ENCODE assay signal across 8 cellular contexts in the genomic region with DNA sequence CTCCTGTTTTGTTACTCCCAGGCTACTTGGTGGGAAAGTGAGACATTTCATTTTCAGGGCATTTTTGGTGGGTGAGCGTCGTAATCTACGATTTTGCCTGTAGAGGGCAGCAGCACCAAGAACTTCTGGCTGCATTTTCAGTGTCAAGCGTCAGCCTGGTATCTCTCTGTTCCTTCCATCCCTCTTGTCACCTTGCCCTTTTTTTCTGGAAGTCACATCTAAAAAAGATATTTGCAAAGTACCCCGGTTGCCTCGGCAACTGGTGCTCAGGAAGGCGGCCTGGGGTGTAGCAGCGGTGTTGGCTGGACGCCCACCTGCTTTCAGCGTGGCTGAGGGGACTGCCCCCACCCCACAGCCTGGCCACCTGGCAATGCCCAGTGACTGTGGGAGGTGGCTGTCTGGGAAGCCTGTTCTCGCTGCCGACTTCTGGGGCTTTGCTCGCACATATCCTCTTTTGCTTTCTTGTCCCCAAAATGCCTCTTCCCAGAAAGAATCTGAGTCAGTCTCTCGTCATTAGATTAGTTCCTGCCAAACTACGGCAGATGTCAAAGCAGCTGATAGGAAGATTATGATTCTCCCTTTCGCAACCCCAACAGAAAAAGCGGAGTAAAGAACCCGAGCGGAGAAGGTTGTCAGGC.
DNase-seq lines count a peak whose midpoint lies in the region; ATAC-seq and TF ChIP-seq lines count a peak whose summit lies in the region.

No MANE protein-coding gene starts in this region.

- H3K27me3 Mint-ChIP-seq in activated naive CD8-positive, alpha-beta T cell treated with anti-CD3 and anti-CD28 coated beads, Interleukin-2, amount 50 U/mL, for 24 hours: peaks cover 9% of the 10 kb centered on the region
- H3K27me3 Mint-ChIP-seq in progenitor cell of endocrine pancreas: peaks cover 10% of the 10 kb centered on the region

- no peak overlapping the region for H3K27ac Mint-ChIP-seq in activated naive CD8-positive, alpha-beta T cell treated with anti-CD3 and anti-CD28 coated beads, Interleukin-2, amount 50 U/mL, for 24 hours
- H3K27ac Mint-ChIP-seq in progenitor cell of endocrine pancreas: no peak overlapping the region

- H3K4me3 Mint-ChIP-seq in activated naive CD8-positive, alpha-beta T cell treated with anti-CD3 and anti-CD28 coated beads, Interleukin-2, amount 50 U/mL, for 24 hours: peak overlapping the region; percentile 49
- no peak overlapping the region for H3K4me3 Mint-ChIP-seq in progenitor cell of endocrine pancreas (ENCODE audit: low read depth)

- no peak overlapping the region for H3K9ac ChIP-seq in KMS-11

- no peak overlapping the region for H2AFZ ChIP-seq in KMS-11 (ENCODE audit: low read depth)

- H3K4me3 ChIP-seq in KMS-11 (IDR thresholded peaks at IDR 0.05; ENCODE audit: insufficient read depth, low read depth, low read length): no peak overlapping the region
- no peak overlapping the region for H3K4me3 ChIP-seq in cardiac muscle cell

- H4K20me1 ChIP-seq in KMS-11 (ENCODE audit: insufficient read depth): no peaks in the 10 kb centered on the region

- H3K36me3 ChIP-seq in KMS-11 (ENCODE audit: insufficient read depth) (no peaks in the 10 kb centered on the region), cardiac muscle cell (no peaks in the 10 kb centered on the region)

- no peaks in the 10 kb centered on the region for H3K36me3 Mint-ChIP-seq in activated naive CD8-positive, alpha-beta T cell treated with anti-CD3 and anti-CD28 coated beads, Interleukin-2, amount 50 U/mL, for 24 hours (ENCODE audit: low read depth)
- H3K36me3 Mint-ChIP-seq in progenitor cell of endocrine pancreas (ENCODE audit: insufficient read depth): no peaks in the 10 kb centered on the region

- no peaks in the 10 kb centered on the region for H3K9me3 Mint-ChIP-seq in activated naive CD8-positive, alpha-beta T cell treated with anti-CD3 and anti-CD28 coated beads, Interleukin-2, amount 50 U/mL, for 24 hours
- no peaks in the 10 kb centered on the region for H3K9me3 Mint-ChIP-seq in progenitor cell of endocrine pancreas (ENCODE audit: low read depth)

- peak; percentile 80 for TF ChIP-seq CTCF in KMS-11 (conservative IDR thresholded peaks at IDR 0.05; ENCODE audit: low read depth, low read length)
- peak; percentile 85 for TF ChIP-seq CTCF in cardiac muscle cell (IDR thresholded peaks at IDR 0.05; ENCODE audit: low read depth, low read length)
- TF ChIP-seq CTCF in progenitor cell of endocrine pancreas (IDR thresholded peaks at IDR 0.05; ENCODE audit: unreplicated experiment): peak; percentile 84

- H3K4me1 Mint-ChIP-seq in activated naive CD8-positive, alpha-beta T cell treated with anti-CD3 and anti-CD28 coated beads, Interleukin-2, amount 50 U/mL, for 24 hours: peaks cover 14% of the 10 kb centered on the region
- peaks cover 7% of the 10 kb centered on the region for H3K4me1 Mint-ChIP-seq in progenitor cell of endocrine pancreas (ENCODE audit: low read depth)

- no peaks in the 10 kb centered on the region for H3K9me3 ChIP-seq in cardiac muscle cell (ENCODE audit: low read depth)

- H3K27me3 ChIP-seq in KMS-11 (ENCODE audit: insufficient read depth, low read depth) (no peaks in the 10 kb centered on the region), cardiac muscle cell (no peaks in the 10 kb centered on the region)

- H3K4me1 ChIP-seq in KMS-11 (ENCODE audit: low read depth, poor library complexity, severe bottlenecking): no peaks in the 10 kb centered on the region
- H3K4me1 ChIP-seq in cardiac muscle cell (ENCODE audit: low read depth): no peaks in the 10 kb centered on the region

- no peaks in the 10 kb centered on the region for H3K79me2 ChIP-seq in KMS-11 (ENCODE audit: insufficient read depth, low read depth)

- H3K4me2 ChIP-seq in KMS-11: no peak overlapping the region

- H3K27ac ChIP-seq in KMS-11 (no peak overlapping the region), cardiac muscle cell (no peak overlapping the region)

- ATAC-seq in GM21717 (IDR thresholded peaks at IDR 0.05; ENCODE audit: unreplicated experiment) (peak; percentile 72), HG03457 (IDR thresholded peaks at IDR 0.05; ENCODE audit: unreplicated experiment) (no peak)
- peak; percentile 57 for ATAC-seq in activated naive CD8-positive, alpha-beta T cell treated with anti-CD3 and anti-CD28 coated beads, Interleukin-2, amount 50 U/mL, for 24 hours

- DNase-seq in DMS79 treated with DMSO at 0.1 percent for 48 hours (lab: John Stamatoyannopoulos, UW) (peak; percentile 71), RKO (ENCODE audit: low spot score) (peak; percentile 52), cardiac muscle cell (ENCODE audit: low read depth in 1 of 2, low spot score in 1 of 2) (peak; percentile 72 to 94), progenitor cell of endocrine pancreas (ENCODE audit: low spot score, unreplicated experiment) (peak; percentile 32)
- DNase-seq in activated naive CD8-positive, alpha-beta T cell treated with anti-CD3 and anti-CD28 coated beads, Interleukin-2, amount 50 U/mL, for 24 hours: peak; percentile 38

Comparison
In these comparisons a context has a peak if more than half of its experiments do, and no peak if none do; other contexts are left out.
1. DNase-seq: peak in every context shown above with its lines; median percentile 83 in cardiac muscle cell; 71 in DMS79 treated with DMSO at 0.1 percent for 48 hours; 52 in RKO; 38 in activated naive CD8-positive, alpha-beta T cell treated with anti-CD3 and anti-CD28 coated beads, Interleukin-2, amount 50 U/mL, for 24 hours; 32 in progenitor cell of endocrine pancreas.